25 cellular contexts compared by ENCODE assay signal in genomic region chrX:54171527-54171926, GRCh38. TPM values are rescaled to one million over a fixed set of nuclear protein-coding genes. Genes with fewer than 3 reads are reported as not detected.
DNase-seq lines count a peak whose midpoint lies in the region; ATAC-seq and TF ChIP-seq lines count a peak whose summit lies in the region.
"Had no signal": no experiment of that assay in that cellular context is flagged by ENCODE, and none has a peak within 500 bp of the region (broad histone marks: within the 10 kb centered on the region; RNA-seq: fewer than 3 reads in every experiment).

No MANE protein-coding gene starts in this region.

- H3K4me3 ChIP-seq in HEK293 (ENCODE audit: low read depth, low read length) (no peak overlapping the region), psoas muscle (no peak overlapping the region), coronary artery (no peak overlapping the region)
- H3K4me3 ChIP-seq: HAP-1, right atrium auricular region, stomach, transverse colon had no signal

- peak in 3 of 4 donors; percentile 16 to 56 (median 27) for ATAC-seq in psoas muscle
- ATAC-seq: natural killer cell had no signal

- POLR2A ChIA-PET in HEK293 (lab: Yijun Ruan, JAX): interaction anchor here (1.4 kb wide), 1 partner anchor 9 kb away, joined by 4 read pairs; no protein-coding TSS in a partner anchor

- H3K36me3 ChIP-seq in HEK293 (ENCODE audit: control insufficient read depth in 2 of 2, insufficient read depth in 1 of 2, low read length in 2 of 2) (peaks cover 0 to 16% of the 10 kb centered on the region in 2 experiments; a peak in 2 of 3 replicates), psoas muscle (ENCODE audit: insufficient read depth in 1 of 2, low read depth in 1 of 2) (peaks cover 0 to 4% of the 10 kb centered on the region in 2 donors)
- H3K36me3 ChIP-seq: transverse colon had no signal

- H3K4me1 ChIP-seq in HEK293 (ENCODE audit: control insufficient read depth, insufficient read depth, low read length): no peaks in the 10 kb centered on the region
- H3K4me1 ChIP-seq in psoas muscle: no peaks in the 10 kb centered on the region
- H3K4me1 ChIP-seq: right atrium auricular region, stomach, transverse colon had no signal

- 25 to 39% (median 27%) methylated on average over 3 of the region's 3 CpGs for WGBS in psoas muscle, 3 donors

- TF ChIP-seq CTCF in HEK293 (tag by site-specific recombination; IDR thresholded peaks at IDR 0.05) (no peak), psoas muscle (IDR thresholded peaks at IDR 0.05) (no peak), coronary artery (IDR thresholded peaks at IDR 0.05) (no peak)

- intact Hi-C loops in psoas muscle (cut with DNase I): no loop called here

- DNase-seq in SIG-M5 treated with dmso at 0.1 percent for 504 hours (lab: John Stamatoyannopoulos, UW; ENCODE audit: unreplicated experiment) (peak; percentile 3), SIG-M5 (lab: John Stamatoyannopoulos, UW) (no peak), fibroblast of gingiva (ENCODE audit: low read depth) (peak; percentile 81), psoas muscle (no peak), coronary artery (ENCODE audit: low spot score) (no peak), GM19240 (ENCODE audit: insufficient read length, low spot score) (no peak), NCI-H524 treated with DMSO at 0.1 percent for 48 hours (lab: John Stamatoyannopoulos, UW) (no peak)
- DNase-seq: 8988T; activated CD4-positive, alpha-beta T cell treated with anti-CD3 and anti-CD28 coated beads for 1 hour; cerebellar nuclear complex; effector CD4-positive, alpha-beta T cell; mesendoderm; MM.1S; natural killer cell; NCI-H1694 treated with DMSO at 0.1 percent for 48 hours; NCI-H774; OCI-M1; stimulated activated CD4-positive, alpha-beta T cell treated with anti-CD3 and anti-CD28 coated beads, Interleukin-12 subunit alpha, Interleukin-12 subunit beta, amount 100 ng/mL, for 4 hours; stomach; T-helper 1 cell; transverse colon had no signal

- CTCF ChIA-PET in HEK293 (lab: Yijun Ruan, JAX): interaction anchor here (1.9 kb wide), 1 partner anchor 10 kb away, joined by 4 read pairs; no protein-coding TSS in a partner anchor

- H3K27me3 ChIP-seq in psoas muscle (ENCODE audit: insufficient read depth in 3 of 3, low read length in 2 of 3): peaks cover 0 to 7% (median 0%) of the 10 kb centered on the region in 3 donors
- H3K27me3 ChIP-seq: right atrium auricular region, stomach, transverse colon had no signal

- no peak overlapping the region for H3K27ac ChIP-seq in HEK293 (ENCODE audit: extremely low read depth, low read depth, low read length)
- no peak overlapping the region for H3K27ac ChIP-seq in psoas muscle
- H3K27ac ChIP-seq in coronary artery: no peak overlapping the region
- H3K27ac ChIP-seq: C4-2B, right atrium auricular region, stomach, transverse colon had no signal

- H3K9me3 ChIP-seq in HEK293 (ENCODE audit: control insufficient read depth, insufficient read depth, low read depth, low read length) (no peaks in the 10 kb centered on the region), psoas muscle (no peaks in the 10 kb centered on the region)
- H3K9me3 ChIP-seq: HAP-1, right atrium auricular region, stomach, transverse colon had no signal

TF ChIP-seq in HEK293, 187 proteins besides CTCF, POLR2A, EP300 and RAD21:
- TF ChIP-seq ATF2 (tag by site-specific recombination; IDR thresholded peaks at IDR 0.05; ENCODE audit: low read depth) (peak; percentile 83), PRDM6 (tag by site-specific recombination; IDR thresholded peaks at IDR 0.05) (0 out of 2 replicates have a peak, but pooled peaks have one; percentile 29), BCL11B (tag by site-specific recombination; IDR thresholded peaks at IDR 0.05; ENCODE audit: low read depth) (no peak), ZNF391 (tag by site-specific recombination; IDR thresholded peaks at IDR 0.05; ENCODE audit: borderline replicate concordance, low read depth) (no peak)
TF ChIP-seq in HEK293: peak in this region for 2.

RNA-seq across cellular contexts. Expression of gene FAM120C, which starts 11.5 kb away (rescaled TPM):
- total RNA-seq in psoas muscle: 10 to 100 TPM in 1 of 4 donors, 1 to 10 TPM in 3; 6.6 to 13.0 (median 7.8) TPM
- polyA plus RNA-seq in psoas muscle: 1 to 10 TPM; 4.9 to 7.6 (median 6.9) TPM

Comparison
In these comparisons a context has a peak if more than half of its experiments do, and no peak if none do; other contexts are left out.
1. DNase-seq: peak in SIG-M5 treated with dmso at 0.1 percent for 504 hours (single experiment) and fibroblast of gingiva (single experiment); none in SIG-M5 (single experiment), psoas muscle (0 of 2), coronary artery (single experiment), GM19240 (single experiment) and NCI-H524 treated with DMSO at 0.1 percent for 48 hours (single experiment).